ENCODE assay signal across 8 cellular contexts in genomic region chr10:32445740-32446615, GRCh38. TPM values are rescaled to one million over a fixed set of nuclear protein-coding genes. Genes with fewer than 3 reads are reported as not detected.
DNase-seq lines count a peak whose midpoint lies in the region; ATAC-seq and TF ChIP-seq lines count a peak whose summit lies in the region.

TSS of gene CCDC7 (plus strand) at chr10:32446140. CDS start at chr10:32451643, 5,503 bp downstream.

- no peaks in the 10 kb centered on the region for H3K36me3 ChIP-seq in liver (ENCODE audit: control insufficient read depth in 4 of 4, insufficient read depth in 3 of 4, low read depth in 1 of 4, low read length in 3 of 4)

- peak within 1 kb of the TSS; percentile 92 to 95 for H3K9ac ChIP-seq in liver (ENCODE audit: low read depth in 1 of 2, low read length in 2 of 2)

- H3K9me3 ChIP-seq in liver (ENCODE audit: control insufficient read depth in 4 of 4, low read length in 3 of 4): no peaks in the 10 kb centered on the region

- H3K27me3 ChIP-seq in liver (ENCODE audit: control insufficient read depth in 4 of 4, insufficient read depth in 4 of 4, low read length in 3 of 4): no peaks in the 10 kb centered on the region

- H3K4me3 ChIP-seq in liver (ENCODE audit: low read depth in 1 of 3, low read length in 3 of 3): peak within 1 kb of the TSS; percentile 68 to 92 (median 80)

- peak; percentile 24 to 40 for TF ChIP-seq RAD21 in liver (IDR thresholded peaks at IDR 0.05)

- TF ChIP-seq CTCF in liver (IDR thresholded peaks at IDR 0.05; ENCODE audit: low read depth, low read length, missing input control): peak; percentile 37

- H3K4me1 ChIP-seq in liver (ENCODE audit: control insufficient read depth in 4 of 4, insufficient read depth in 4 of 4, low read length in 3 of 4): peaks cover 0 to 8% (median 4%) of the 10 kb centered on the region in 4 donors

- DNase-seq in C1 segment of cervical spinal cord (lab: John Stamatoyannopoulos, UW) (peak; percentile 23 to 87 (median 76)), NCI-H69 (lab: John Stamatoyannopoulos, UW) (peak; percentile 80), dermis blood vessel endothelial cell (peak; percentile 93)
- peak; percentile 84 for DNase-seq in activated CD4-positive, alpha-beta T cell treated with anti-CD3 and anti-CD28 coated beads, Interleukin-2, amount 50 U/mL, for 1 hour
- DNase-seq in stimulated activated CD4-positive, alpha-beta T cell treated with anti-CD3 and anti-CD28 coated beads, Interleukin-4, amount 100 ng/mL, for 24 hours: peak; percentile 83

- ATAC-seq in GM19324 (IDR thresholded peaks at IDR 0.05; ENCODE audit: low FRiP score, unreplicated experiment) (peak; percentile 99), HG03469 (IDR thresholded peaks at IDR 0.05; ENCODE audit: unreplicated experiment) (peak; percentile 93)

- WGBS in liver: under 1% methylated on average over 56 of the region's 56 CpGs

- H3K27ac ChIP-seq in liver (ENCODE audit: low read depth in 1 of 2, low read length in 2 of 2): peak within 1 kb of the TSS; percentile 86 to 96

TF ChIP-seq in liver, 16 proteins besides CTCF, POLR2A, EP300 and RAD21:
- TF ChIP-seq JUND (IDR thresholded peaks at IDR 0.05) (peak in 1 of 2 donors; percentile 20), FOXA2 (IDR thresholded peaks at IDR 0.05) (no peak), ZBTB33 (IDR thresholded peaks at IDR 0.05) (no peak), FOXA1 (IDR thresholded peaks at IDR 0.05) (no peak), MAX (IDR thresholded peaks at IDR 0.05) (no peak), HNF4A (conservative IDR thresholded peaks at IDR 0.05) (no peak), YY1 (IDR thresholded peaks at IDR 0.05) (peak; percentile 31), RXRA (IDR thresholded peaks at IDR 0.05) (no peak), REST (IDR thresholded peaks at IDR 0.05) (peak; percentile 33), GABPA (IDR thresholded peaks at IDR 0.05 in 1 of 2, conservative IDR thresholded peaks at IDR 0.05 in 1 of 2) (peak in 1 of 2 donors; percentile 22), SP1 (IDR thresholded peaks at IDR 0.05) (peak; percentile 19), NR2F2 (IDR thresholded peaks at IDR 0.05) (no peak), HNF4G (IDR thresholded peaks at IDR 0.05) (no peak), TAF1 (conservative IDR thresholded peaks at IDR 0.05) (no peak), EGR1 (IDR thresholded peaks at IDR 0.05; ENCODE audit: low read depth in 2 of 2) (peak in 1 of 2 donors; percentile 45)
- TF ChIP-seq, protein P1, sequence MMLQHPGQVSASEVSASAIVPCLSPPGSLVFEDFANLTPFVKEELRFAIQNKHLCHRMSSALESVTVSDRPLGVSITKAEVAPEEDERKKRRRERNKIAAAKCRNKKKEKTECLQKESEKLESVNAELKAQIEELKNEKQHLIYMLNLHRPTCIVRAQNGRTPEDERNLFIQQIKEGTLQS (IDR thresholded peaks at IDR 0.05): no peak

RNA-seq across cellular contexts. Expression of gene CCDC7, which starts in this region (rescaled TPM):
- total RNA-seq in dermis blood vessel endothelial cell (4.3 and 13.6 TPM in 2 replicates), liver (1 to 10 TPM; 3.3 to 5.9 TPM)
- 1 to 10 TPM in 1 of 2 donors, under 1 TPM in 1; 0.47 to 3.0 TPM for polyA plus RNA-seq in liver

Comparison
In these comparisons a context has a peak if more than half of its experiments do, and no peak if none do; other contexts are left out.
1. Peak in every context shown above with its lines: DNase-seq, ATAC-seq, H3K4me3 ChIP-seq and H3K27ac ChIP-seq.